6 cellular contexts compared by ENCODE assay signal in genomic region chr3:85210540-85210939, GRCh38.
"Had no signal": no experiment of that assay in that cellular context is flagged by ENCODE, and none has a peak within 500 bp of the region (broad histone marks: within the 10 kb centered on the region; RNA-seq: fewer than 3 reads in every experiment).

No MANE protein-coding gene starts in this region.

- DNase-seq: IMR-90, KBM-7, KG1 had no signal

- H3K4me3 ChIP-seq: K562 had no signal

- H3K27ac ChIP-seq: HL-60, KMS-11 had no signal
